ENCODE assay signal across 12 cellular contexts in genomic region chr6:32665621-32666140, GRCh38. TPM values are rescaled to one million over a fixed set of nuclear protein-coding genes. Genes with fewer than 3 reads are reported as not detected.
DNase-seq lines count a peak whose midpoint lies in the region; ATAC-seq, FAIRE-seq and TF ChIP-seq lines count a peak whose summit lies in the region.
"Had no signal": no experiment of that assay in that cellular context is flagged by ENCODE, and none has a peak within 500 bp of the region (broad histone marks: within the 10 kb centered on the region; RNA-seq: fewer than 3 reads in every experiment).

No MANE protein-coding gene starts in this region.

- no peak for DNase-seq in CD4-positive, alpha-beta T cell
- no peak for DNase-seq in GM12892 (ENCODE audit: insufficient read length)
- DNase-seq in sigmoid colon = no peak
- no peak for DNase-seq in activated CD4-positive, CD25-positive, alpha-beta regulatory T cell (lab: John Stamatoyannopoulos, UW)
- no peak for DNase-seq in activated CD8-positive, alpha-beta memory T cell treated with anti-CD3 and anti-CD28 coated beads for 24 hours
- DNase-seq: NCI-H1092, SHP77, tibial artery had no signal

- no peak for ATAC-seq in CD4-positive, alpha-beta T cell (ENCODE audit: poor library complexity)
- ATAC-seq in HG02973 (IDR thresholded peaks at IDR 0.05; ENCODE audit: unreplicated experiment) = no peak

- no peak for TF ChIP-seq POLR2A in GM12892 (IDR thresholded peaks at IDR 0.05; ENCODE audit: low read depth, low read length)
- TF ChIP-seq POLR2A in sigmoid colon (IDR thresholded peaks at IDR 0.05) = no peak

- peak overlapping the region; percentile 83 for H3K4me3 Mint-ChIP-seq in CD4-positive, alpha-beta T cell
- H3K4me3 Mint-ChIP-seq in activated naive CD8-positive, alpha-beta T cell = peak overlapping the region; percentile 84

- H3K27ac Mint-ChIP-seq in CD4-positive, alpha-beta T cell = peak overlapping the region; percentile 72
- H3K27ac Mint-ChIP-seq in activated naive CD8-positive, alpha-beta T cell = no peak overlapping the region

- FAIRE-seq in GM12892 (lab: Jason Lieb, UNC) = peak; percentile 80

- H3K4me1 ChIP-seq in muscle layer of duodenum (ENCODE audit: control insufficient read depth in 1 of 2, insufficient read depth in 2 of 2, low read length in 2 of 2) (no peaks in the 10 kb centered on the region), sigmoid colon (no peaks in the 10 kb centered on the region)
- H3K4me1 ChIP-seq: esophagus muscularis mucosa, tibial artery had no signal

- H3K9me3 ChIP-seq in CD4-positive, alpha-beta T cell (ENCODE audit: control insufficient read depth, low read length) = no peaks in the 10 kb centered on the region
- H3K9me3 ChIP-seq in muscle layer of duodenum (ENCODE audit: control insufficient read depth in 1 of 2, low read length in 2 of 2) (no peaks in the 10 kb centered on the region), sigmoid colon (no peaks in the 10 kb centered on the region)
- H3K9me3 ChIP-seq: esophagus muscularis mucosa, tibial artery had no signal

- WGBS in sigmoid colon, 2 donors = 11 to 26% methylated on average over 3 of the region's 3 CpGs

- intact Hi-C loops in CD4-positive, alpha-beta T cell (cut with DNase I, micrococcal nuclease) = loop anchor here (1.0 to 2.0 kb wide), 2 partner anchors 43 to 97 kb away; no protein-coding TSS in a partner anchor
- intact Hi-C loops in sigmoid colon (cut with DNase I) = no loop called here

- CTCF ChIA-PET in CD4-positive, alpha-beta T cell (lab: Charles Lee) = interaction anchor here (0.9 to 1.2 kb wide), 2 partner anchors 26 to 43 kb away, joined by 4 to 5 read pairs; no protein-coding TSS in a partner anchor

- POLR2A ChIA-PET in CD4-positive, alpha-beta T cell (lab: Charles Lee) = interaction anchor here (1.0 to 1.9 kb wide), 4 partner anchors 32 to 306 kb away, joined by 3 to 5 read pairs (median 3); no protein-coding TSS in a partner anchor

- H3K36me3 ChIP-seq in muscle layer of duodenum (ENCODE audit: control insufficient read depth in 1 of 2, insufficient read depth in 2 of 2, low read length in 2 of 2) = peaks cover 0 to 3% of the 10 kb centered on the region in 2 donors
- H3K36me3 ChIP-seq in sigmoid colon = no peaks in the 10 kb centered on the region
- H3K36me3 ChIP-seq: esophagus muscularis mucosa, tibial artery had no signal

- TF ChIP-seq CTCF in CD4-positive, alpha-beta T cell (IDR thresholded peaks at IDR 0.05) = no peak
- no peak for TF ChIP-seq CTCF in sigmoid colon (IDR thresholded peaks at IDR 0.05)

- H3K36me3 Mint-ChIP-seq in CD4-positive, alpha-beta T cell (ENCODE audit: low read depth) = no peaks in the 10 kb centered on the region
- H3K36me3 Mint-ChIP-seq in activated naive CD8-positive, alpha-beta T cell = no peaks in the 10 kb centered on the region

- no peaks in the 10 kb centered on the region for H3K27me3 ChIP-seq in CD4-positive, alpha-beta T cell (ENCODE audit: control insufficient read depth, insufficient read depth, low read length)
- peaks cover 3% of the 10 kb centered on the region for H3K27me3 ChIP-seq in muscle layer of duodenum (ENCODE audit: low read depth, low read length)
- peaks cover 0 to 4% (median 0%) of the 10 kb centered on the region in 3 donors for H3K27me3 ChIP-seq in sigmoid colon
- H3K27me3 ChIP-seq: tibial artery had no signal

- no peaks in the 10 kb centered on the region for H3K9me3 Mint-ChIP-seq in CD4-positive, alpha-beta T cell
- H3K9me3 Mint-ChIP-seq in activated naive CD8-positive, alpha-beta T cell (ENCODE audit: low read depth) = no peaks in the 10 kb centered on the region

- H3K27me3 Mint-ChIP-seq in CD4-positive, alpha-beta T cell = peaks cover 8% of the 10 kb centered on the region
- peaks cover 14% of the 10 kb centered on the region for H3K27me3 Mint-ChIP-seq in activated naive CD8-positive, alpha-beta T cell

- no peak overlapping the region for H3K27ac ChIP-seq in CD4-positive, alpha-beta T cell (ENCODE audit: low read depth, low read length)
- H3K27ac ChIP-seq in muscle layer of duodenum (ENCODE audit: low read length) (peak overlapping the region; percentile 95), sigmoid colon (no peak overlapping the region)
- H3K27ac ChIP-seq: esophagus muscularis mucosa, tibial artery had no signal

- H3K4me3 ChIP-seq in muscle layer of duodenum (ENCODE audit: low read depth in 1 of 2, low read length in 2 of 2) (peak overlapping the region in 1 of 2 donors; percentile 71), sigmoid colon (no peak overlapping the region)
- H3K4me3 ChIP-seq: tibial artery had no signal

- no peak for TF ChIP-seq EP300 in sigmoid colon (IDR thresholded peaks at IDR 0.05)

- peaks cover 46% of the 10 kb centered on the region for H3K4me1 Mint-ChIP-seq in CD4-positive, alpha-beta T cell (ENCODE audit: low read depth)
- H3K4me1 Mint-ChIP-seq in activated naive CD8-positive, alpha-beta T cell (ENCODE audit: low read depth) = peaks cover 40% of the 10 kb centered on the region

RNA-seq across cellular contexts. Expression of gene HLA-DQB1, which starts 0.8 kb away (rescaled TPM):
- 10 to 100 TPM; 21.5 to 21.7 TPM for total RNA-seq in CD4-positive, alpha-beta T cell
- polyA plus RNA-seq in GM12892 (2012; ENCODE audit: missing spikeins) = 443 TPM
- total RNA-seq in sigmoid colon = 1 to 10 TPM in 2 of 4 donors, under 1 TPM in 2; under 0.01 to 3.5 (median 1.7) TPM
- 100 to 1,000 TPM in 1 of 3 donors, 10 to 100 TPM in 2; 36.6 to 182 (median 77.9) TPM for polyA plus RNA-seq in sigmoid colon

RNA-seq across cellular contexts. Expression of gene HLA-DQA1, which starts 28.5 kb away (rescaled TPM):
- 1 to 10 TPM; 5.9 to 6.9 TPM for total RNA-seq in CD4-positive, alpha-beta T cell
- 1,511 TPM for polyA plus RNA-seq in GM12892 (2012; ENCODE audit: missing spikeins)
- 1 to 10 TPM in 3 of 4 donors, under 1 TPM in 1; 0.16 to 9.5 (median 4.0) TPM for total RNA-seq in sigmoid colon
- 100 to 1,000 TPM in 2 of 3 donors, 10 to 100 TPM in 1; 32.4 to 250 (median 129) TPM for polyA plus RNA-seq in sigmoid colon

Comparison
In these comparisons a context has a peak if more than half of its experiments do, and no peak if none do; other contexts are left out.
1. RNA of gene HLA-DQB1, which starts 0.8 kb away (total RNA-seq): 21.5 to 21.7 TPM in CD4-positive, alpha-beta T cell; under 0.01 to 3.5 TPM in sigmoid colon; every median in the first group is over 4 times any median in the second.